8 cellular contexts compared by ENCODE assay signal in genomic region chr10:79347894-79348639, GRCh38. TPM values are rescaled to one million over a fixed set of nuclear protein-coding genes. Genes with fewer than 3 reads are reported as not detected.
DNase-seq lines count a peak whose midpoint lies in the region; ATAC-seq and TF ChIP-seq lines count a peak whose summit lies in the region.

No MANE protein-coding gene starts in this region.

- peaks cover 15% of the 10 kb centered on the region for H3K36me3 Mint-ChIP-seq in activated naive CD4-positive, alpha-beta T cell treated with anti-CD3 and anti-CD28 coated beads, Interleukin-2, amount 50 U/mL, for 24 hours

- peak overlapping the region; percentile 89 for H3K27ac Mint-ChIP-seq in activated naive CD4-positive, alpha-beta T cell treated with anti-CD3 and anti-CD28 coated beads, Interleukin-2, amount 50 U/mL, for 24 hours

- peaks cover 27% of the 10 kb centered on the region for H3K4me1 Mint-ChIP-seq in activated naive CD4-positive, alpha-beta T cell treated with anti-CD3 and anti-CD28 coated beads, Interleukin-2, amount 50 U/mL, for 24 hours

- TF ChIP-seq CTCF in BJ (IDR thresholded peaks at IDR 0.05; ENCODE audit: insufficient read depth, low read depth, low read length): no peak
- TF ChIP-seq CTCF in RWPE2 (IDR thresholded peaks at IDR 0.05; ENCODE audit: poor library complexity, severe bottlenecking): no peak
- TF ChIP-seq CTCF in prostate gland (IDR thresholded peaks at IDR 0.05): peak in 1 of 4 experiments; percentile 17

- CTCF ChIA-PET in BJ (lab: Yijun Ruan, JAX): interaction anchor here (0.9 to 3.0 kb wide), 5 partner anchors 10 to 31 kb away, joined by 3 to 8 read pairs (median 7); no protein-coding TSS in a partner anchor

- POLR2A ChIA-PET in BJ (lab: Charles Lee): no interaction called here

- DNase-seq in BJ (ENCODE audit: low read depth): no peak
- DNase-seq in RWPE2 (ENCODE audit: low spot score): no peak
- DNase-seq in cardiac septum (ENCODE audit: low spot score): peak; percentile 93
- peak; percentile 60 for DNase-seq in prostate gland (ENCODE audit: low spot score)
- peak; percentile 89 for DNase-seq in ureter (ENCODE audit: low spot score)

- H3K4me3 Mint-ChIP-seq in activated naive CD4-positive, alpha-beta T cell treated with anti-CD3 and anti-CD28 coated beads, Interleukin-2, amount 50 U/mL, for 24 hours: peak overlapping the region; percentile 92

- H3K4me1 ChIP-seq in RWPE2 (ENCODE audit: insufficient read depth, poor library complexity, severe bottlenecking) (peaks cover 3% of the 10 kb centered on the region), prostate gland (replicated peaks) (no peaks in the 10 kb centered on the region)

- intact Hi-C loops in cardiac septum (cut with DNase I): loop anchor here (5.0 kb wide), 1 partner anchor 126 kb away; no protein-coding TSS in a partner anchor
- intact Hi-C loops in prostate gland (cut with DNase I): no loop called here

- no peaks in the 10 kb centered on the region for H3K27me3 Mint-ChIP-seq in activated naive CD4-positive, alpha-beta T cell treated with anti-CD3 and anti-CD28 coated beads, Interleukin-2, amount 50 U/mL, for 24 hours

- no peaks in the 10 kb centered on the region for H3K9me3 Mint-ChIP-seq in activated naive CD4-positive, alpha-beta T cell treated with anti-CD3 and anti-CD28 coated beads, Interleukin-2, amount 50 U/mL, for 24 hours

- H3K4me3 ChIP-seq in BJ (ENCODE audit: low read depth, low read length) (peak overlapping the region; percentile 81), RWPE2 (ENCODE audit: severe bottlenecking) (peak overlapping the region; percentile 68), prostate gland (peak overlapping the region; percentile 67 to 77)

- H3K27me3 ChIP-seq in BJ (ENCODE audit: control insufficient read depth, insufficient read depth, low read length) (no peaks in the 10 kb centered on the region), RWPE2 (ENCODE audit: insufficient read depth, poor library complexity, severe bottlenecking) (no peaks in the 10 kb centered on the region), prostate gland (replicated peaks; ENCODE audit: insufficient read depth) (no peaks in the 10 kb centered on the region)

- no peak for TF ChIP-seq POLR2A in prostate gland (IDR thresholded peaks at IDR 0.05)

- H3K36me3 ChIP-seq in BJ (ENCODE audit: control insufficient read depth, insufficient read depth, low read length): peaks cover 34% of the 10 kb centered on the region
- H3K36me3 ChIP-seq in RWPE2 (ENCODE audit: low read depth): peaks cover 48% of the 10 kb centered on the region
- no peaks in the 10 kb centered on the region for H3K36me3 ChIP-seq in prostate gland

- peak overlapping the region; percentile 73 for H3K27ac ChIP-seq in RWPE2 (ENCODE audit: poor library complexity, severe bottlenecking)
- peak overlapping the region; percentile 69 to 75 for H3K27ac ChIP-seq in prostate gland

- peak; percentile 74 for ATAC-seq in GM19035 (IDR thresholded peaks at IDR 0.05; ENCODE audit: unreplicated experiment)
- peak; percentile 73 for ATAC-seq in HG03175 (IDR thresholded peaks at IDR 0.05; ENCODE audit: unreplicated experiment)
- peak; percentile 51 for ATAC-seq in RWPE2 (ENCODE audit: low read depth)

- WGBS in prostate gland: 6% methylated on average over 34 of the region's 34 CpGs

- no peaks in the 10 kb centered on the region for H3K9me3 ChIP-seq in RWPE2 (ENCODE audit: severe bottlenecking)
- no peaks in the 10 kb centered on the region for H3K9me3 ChIP-seq in prostate gland

RNA-seq across cellular contexts. Expression of gene PPIF, which starts 0.8 kb away (rescaled TPM):
- 43.4 and 73.9 TPM in 2 replicates for polyA plus RNA-seq in BJ (2011; rRNA removed)
- polyA minus RNA-seq in BJ (2011; rRNA and poly(A)+ RNA removed): 59.0 and 65.9 TPM in 2 replicates
- total RNA-seq in cardiac septum: 115 TPM
- 10 to 100 TPM; 30.6 to 69.1 TPM for total RNA-seq in prostate gland
- total RNA-seq in ureter: 108 TPM

Comparison
In these comparisons a context has a peak if more than half of its experiments do, and no peak if none do; other contexts are left out.
1. DNase-seq: peak in cardiac septum (single experiment), prostate gland (single experiment) and ureter (single experiment); none in BJ (single experiment) and RWPE2 (single experiment).
2. Peak in every context shown above with its lines, with median percentiles within 50 percentile points of each other: H3K4me3 ChIP-seq and ATAC-seq.